ENCODE assay signal across 1 cellular context in genomic region chr10:102163342-102163989, GRCh38.
TF ChIP-seq lines count a peak whose summit lies in the region.

No MANE protein-coding gene starts in this region.

TF ChIP-seq in H1, 55 proteins besides CTCF, POLR2A, EP300 and RAD21:
- TF ChIP-seq POLR2AphosphoS5 (IDR thresholded peaks at IDR 0.05; ENCODE audit: low read depth, low read length) (peak; percentile 61), BACH1 (IDR thresholded peaks at IDR 0.05; ENCODE audit: low read length) (no peak), KDM1A (IDR thresholded peaks at IDR 0.05; ENCODE audit: borderline replicate concordance, low read length) (no peak), TAF7 (optimal IDR thresholded peaks at IDR 0.05; ENCODE audit: borderline replicate concordance, low read depth, low read length) (peak; percentile 15)
